ENCODE assay signal across 1 cellular context in the genomic region with DNA sequence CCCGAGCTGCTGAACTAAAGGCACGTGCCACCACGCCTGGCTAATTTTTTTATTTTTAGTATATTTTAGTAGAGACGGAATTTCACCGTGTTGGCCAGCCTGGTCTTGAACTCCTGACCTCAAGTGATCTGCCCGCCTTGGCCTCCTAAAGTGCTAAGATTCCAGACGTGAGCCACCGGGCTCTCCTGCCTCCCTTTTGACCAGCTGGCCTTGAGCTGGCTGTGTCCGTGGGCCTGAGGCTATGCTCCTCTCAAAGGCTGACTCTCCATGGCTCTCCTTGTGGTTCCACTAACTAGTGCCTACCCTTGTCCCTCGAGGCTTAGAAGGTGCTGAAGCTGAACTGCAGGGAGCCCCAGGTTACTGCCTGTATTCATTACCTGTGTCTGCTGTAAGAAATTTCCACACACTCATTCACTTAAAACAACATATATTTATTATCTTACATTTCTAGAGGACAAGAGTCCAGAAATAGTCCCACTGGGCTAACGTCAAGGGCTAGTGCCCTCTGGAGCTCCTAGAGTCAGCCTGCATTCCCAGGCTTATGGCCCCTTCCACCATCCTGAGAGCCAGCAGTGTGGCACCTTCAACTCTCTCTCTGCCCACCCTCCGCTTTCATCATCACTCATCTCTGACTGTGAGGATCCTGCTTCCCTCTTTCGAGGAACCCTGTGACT.
TF ChIP-seq lines count a peak whose summit lies in the region.

No MANE protein-coding gene starts in this region.

TF ChIP-seq in IMR-90, 13 proteins besides CTCF, POLR2A, EP300 and RAD21 (continued from another document):
- TF ChIP-seq RFX5 (IDR thresholded peaks at IDR 0.05; ENCODE audit: low read depth, low read length) (no peak), MAFK (IDR thresholded peaks at IDR 0.05; ENCODE audit: low read depth, low read length) (no peak), FOS (IDR thresholded peaks at IDR 0.05; ENCODE audit: low read depth, low read length) (no peak)
- TF ChIP-seq, protein P1, sequence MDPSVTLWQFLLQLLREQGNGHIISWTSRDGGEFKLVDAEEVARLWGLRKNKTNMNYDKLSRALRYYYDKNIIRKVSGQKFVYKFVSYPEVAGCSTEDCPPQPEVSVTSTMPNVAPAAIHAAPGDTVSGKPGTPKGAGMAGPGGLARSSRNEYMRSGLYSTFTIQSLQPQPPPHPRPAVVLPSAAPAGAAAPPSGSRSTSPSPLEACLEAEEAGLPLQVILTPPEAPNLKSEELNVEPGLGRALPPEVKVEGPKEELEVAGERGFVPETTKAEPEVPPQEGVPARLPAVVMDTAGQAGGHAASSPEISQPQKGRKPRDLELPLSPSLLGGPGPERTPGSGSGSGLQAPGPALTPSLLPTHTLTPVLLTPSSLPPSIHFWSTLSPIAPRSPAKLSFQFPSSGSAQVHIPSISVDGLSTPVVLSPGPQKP (IDR thresholded peaks at IDR 0.05; ENCODE audit: borderline replicate concordance, low read depth, low read length): no peak
TF ChIP-seq in IMR-90: peak in this region for 0.
